Comparison of ENCODE assay signal across 20 cellular contexts in the genomic region with DNA sequence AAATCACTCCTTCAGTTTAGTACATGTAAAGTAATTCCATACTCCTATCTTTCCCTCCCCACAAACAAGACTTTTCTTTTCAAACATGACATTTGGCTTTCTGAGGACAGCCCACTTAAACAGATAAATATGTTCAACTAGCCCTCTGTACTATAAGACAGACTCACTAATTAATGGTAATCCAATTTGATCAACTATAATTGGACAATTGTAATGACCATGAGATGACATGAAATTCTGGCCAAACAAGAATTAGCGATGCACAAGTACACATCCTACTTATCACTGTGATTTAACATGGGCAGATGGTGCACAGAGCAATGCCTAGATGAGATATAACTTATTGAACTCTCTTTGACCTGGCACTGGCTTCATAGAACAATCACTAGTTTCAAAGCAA.
"Had no signal": no experiment of that assay in that cellular context is flagged by ENCODE, and none has a peak within 500 bp of the region (broad histone marks: within the 10 kb centered on the region; RNA-seq: fewer than 3 reads in every experiment).

No MANE protein-coding gene starts in this region.

- H3K27ac ChIP-seq: RWPE1 had no signal

- H3K36me3 ChIP-seq: MG63 had no signal

- DNase-seq: IMR-90, Karpas-422, KG1, MG63, NCI-H1092, NCI-H1105 treated with DMSO at 0.1 percent for 48 hours, NCI-H1417 treated with DMSO at 0.1 percent for 48 hours, NCI-H146, NCI-H1694 treated with DMSO at 0.1 percent for 48 hours, NCI-H1930, NCI-H2081, NCI-H2107, NCI-H2227 treated with DMSO at 0.1 percent for 48 hours, NCI-H526, SHP77, SW 1271, T-cell had no signal

- FAIRE-seq: HepG2, RCC 7860 had no signal

- H3K9me3 ChIP-seq: MG63 had no signal

- ATAC-seq: HepG2, T-cell had no signal

- H3K4me3 ChIP-seq: MG63 had no signal
